In genomic region chr22:22506736-22507135, GRCh38 we compare ENCODE assay signal across 1 cellular context.
TF ChIP-seq lines count a peak whose summit lies in the region.

No MANE protein-coding gene starts in this region.

TF ChIP-seq in WTC11, 78 proteins besides CTCF, POLR2A, EP300 and RAD21 (continued from another document):
- TF ChIP-seq ZNF281 (CRISPR knock-in tag; IDR thresholded peaks at IDR 0.05) (no peak), PRDM15 (CRISPR knock-in tag; IDR thresholded peaks at IDR 0.05) (no peak), MAX (CRISPR knock-in tag; IDR thresholded peaks at IDR 0.05) (no peak), NR3C1 (CRISPR knock-in tag; conservative IDR thresholded peaks at IDR 0.05; ENCODE audit: low read depth) (no peak), ZBTB21 (CRISPR knock-in tag; IDR thresholded peaks at IDR 0.05; ENCODE audit: borderline replicate concordance) (no peak), ZNF263 (CRISPR knock-in tag; IDR thresholded peaks at IDR 0.05; ENCODE audit: low read depth) (no peak), RORB (CRISPR knock-in tag; IDR thresholded peaks at IDR 0.05) (no peak), EMX1 (CRISPR knock-in tag; IDR thresholded peaks at IDR 0.05) (no peak)
TF ChIP-seq in WTC11: peak in this region for 0.
